In the genomic region with DNA sequence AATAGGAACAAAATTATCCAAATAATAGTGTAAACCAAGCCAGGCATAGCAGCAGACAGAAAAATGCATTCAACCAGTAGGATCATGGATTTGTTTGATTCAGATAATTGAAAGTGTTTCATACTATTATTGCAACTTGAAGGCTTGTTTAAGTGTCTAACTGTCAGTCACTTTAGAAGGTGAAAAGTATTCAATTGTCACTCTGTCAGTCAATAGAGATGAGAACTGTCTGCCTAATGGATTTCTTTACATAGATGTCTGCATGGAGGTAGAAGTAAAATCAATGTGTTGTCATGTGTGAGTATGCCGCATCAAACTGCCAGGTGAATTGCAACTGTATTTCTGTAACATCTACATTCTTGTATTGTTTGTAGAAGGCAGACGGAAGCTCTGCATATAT, we compare ENCODE assay signal across 34 cellular contexts.
"Had no signal": no experiment of that assay in that cellular context is flagged by ENCODE, and none has a peak within 500 bp of the region (broad histone marks: within the 10 kb centered on the region; RNA-seq: fewer than 3 reads in every experiment).

No MANE protein-coding gene starts in this region.

- H3K27me3 ChIP-seq: body of pancreas, brain microvascular endothelial cell, breast epithelium had no signal

- H3K4me1 Mint-ChIP-seq: activated B cell treated with CpG ODN at 0.5 μM for 24 hours; activated CD4-positive, alpha-beta T cell treated with anti-CD3 and anti-CD28 coated beads, Interleukin-2, amount 10 ng/mL, durations not matched to agents 24 days and 14 days; activated naive CD4-positive, alpha-beta T cell treated with anti-CD3 and anti-CD28 coated beads, Interleukin-2, amount 10 ng/mL, durations not matched to agents 7 days and 5 days; activated naive CD4-positive, alpha-beta T cell treated with anti-CD3 and anti-CD28 coated beads, Interleukin-2, amount 50 U/mL, for 24 hours; activated naive CD8-positive, alpha-beta T cell treated with anti-CD3 and anti-CD28 coated beads, Interleukin-2, amount 50 U/mL, for 24 hours had no signal

- H3K4me1 ChIP-seq: body of pancreas, breast epithelium had no signal

- FAIRE-seq: astrocyte, TTC549 had no signal

- H3K36me3 ChIP-seq: brain microvascular endothelial cell, breast epithelium had no signal

- H3K27ac ChIP-seq: body of pancreas, brain microvascular endothelial cell, breast epithelium, VCaP had no signal

- H3K9me3 Mint-ChIP-seq: activated B cell treated with CpG ODN at 0.5 μM for 24 hours; activated CD4-positive, alpha-beta memory T cell treated with anti-CD3 and anti-CD28 coated beads, Interleukin-2, amount 10 ng/mL, durations not matched to agents 7 days and 5 days; activated CD4-positive, alpha-beta T cell treated with anti-CD3 and anti-CD28 coated beads, Interleukin-2, amount 10 ng/mL, durations not matched to agents 24 days and 14 days; activated naive CD4-positive, alpha-beta T cell treated with anti-CD3 and anti-CD28 coated beads, Interleukin-2, amount 10 ng/mL, durations not matched to agents 7 days and 5 days; activated naive CD4-positive, alpha-beta T cell treated with anti-CD3 and anti-CD28 coated beads, Interleukin-2, amount 50 U/mL, for 24 hours; activated naive CD8-positive, alpha-beta T cell treated with anti-CD3 and anti-CD28 coated beads, Interleukin-2, amount 10 ng/mL, durations not matched to agents 7 days and 5 days; activated naive CD8-positive, alpha-beta T cell treated with anti-CD3 and anti-CD28 coated beads, Interleukin-2, amount 50 U/mL, for 24 hours; activated T-cell treated with anti-CD3 and anti-CD28 coated beads, Interleukin-2, amount 50 U/mL, for 24 hours; activated T-helper 2 cell treated with anti-CD3 and anti-CD28 coated beads, Interferon-gamma antibody, Interleukin-2, Interleukin-4, amounts not matched to agents 10 μg/mL and 5 μg/mL and 100 μg/mL, durations not matched to agents 14 hours and 24 hours and 36 hours; T-helper 1 cell treated with Interleukin-12 subunit alpha and Interleukin-12 subunit beta and Interleukin-4 antibody, amounts not matched to agents 30 μg/mL and 1 μg/mL, for 36 hours; T-helper 2 cell treated with Interferon-gamma antibody and Interleukin-4, amounts not matched to agents 5 μg/mL and 100 μg/mL, for 36 hours had no signal

- H3K27me3 Mint-ChIP-seq: activated B cell treated with CpG ODN at 0.5 μM for 24 hours; activated CD4-positive, alpha-beta memory T cell treated with anti-CD3 and anti-CD28 coated beads, Interleukin-2, amount 10 ng/mL, durations not matched to agents 7 days and 5 days; activated CD4-positive, alpha-beta T cell treated with anti-CD3 and anti-CD28 coated beads, Interleukin-2, amount 10 ng/mL, durations not matched to agents 24 days and 14 days; activated CD8-positive, alpha-beta memory T cell treated with anti-CD3 and anti-CD28 coated beads, Interleukin-2, amount 10 ng/mL, durations not matched to agents 7 days and 5 days; activated naive CD4-positive, alpha-beta T cell treated with anti-CD3 and anti-CD28 coated beads, Interleukin-2, amount 10 ng/mL, durations not matched to agents 7 days and 5 days; activated naive CD4-positive, alpha-beta T cell treated with anti-CD3 and anti-CD28 coated beads, Interleukin-2, amount 50 U/mL, for 24 hours; activated naive CD8-positive, alpha-beta T cell; activated naive CD8-positive, alpha-beta T cell treated with anti-CD3 and anti-CD28 coated beads, Interleukin-2, amount 10 ng/mL, durations not matched to agents 7 days and 5 days; activated naive CD8-positive, alpha-beta T cell treated with anti-CD3 and anti-CD28 coated beads, Interleukin-2, amount 50 U/mL, for 24 hours; activated T-cell treated with anti-CD3 and anti-CD28 coated beads, Interleukin-2, amount 50 U/mL, for 24 hours had no signal

- H3K36me3 Mint-ChIP-seq: activated CD8-positive, alpha-beta memory T cell treated with anti-CD3 and anti-CD28 coated beads, Interleukin-2, amount 10 ng/mL, durations not matched to agents 7 days and 5 days; activated naive CD4-positive, alpha-beta T cell treated with anti-CD3 and anti-CD28 coated beads, Interleukin-2, amount 10 ng/mL, durations not matched to agents 7 days and 5 days had no signal

- H3K4me3 ChIP-seq: body of pancreas, breast epithelium had no signal

- H3K9me3 ChIP-seq: body of pancreas, breast epithelium had no signal

- H3K4me3 Mint-ChIP-seq: activated B cell treated with CpG ODN at 0.5 μM for 24 hours; activated CD4-positive, alpha-beta memory T cell treated with anti-CD3 and anti-CD28 coated beads, Interleukin-2, amount 10 ng/mL, durations not matched to agents 7 days and 5 days; activated CD4-positive, alpha-beta T cell treated with anti-CD3 and anti-CD28 coated beads, Interleukin-2, amount 10 ng/mL, durations not matched to agents 24 days and 14 days; activated CD8-positive, alpha-beta memory T cell treated with anti-CD3 and anti-CD28 coated beads, Interleukin-2, amount 10 ng/mL, durations not matched to agents 7 days and 5 days; activated CD8-positive, alpha-beta T cell treated with anti-CD3 and anti-CD28 coated beads, Interleukin-2, amount 10 ng/mL, durations not matched to agents 7 days and 5 days; activated naive CD4-positive, alpha-beta T cell treated with anti-CD3 and anti-CD28 coated beads, Interleukin-2, amount 10 ng/mL, durations not matched to agents 7 days and 5 days; activated naive CD4-positive, alpha-beta T cell treated with anti-CD3 and anti-CD28 coated beads, Interleukin-2, amount 50 U/mL, for 24 hours; activated naive CD8-positive, alpha-beta T cell; activated naive CD8-positive, alpha-beta T cell treated with anti-CD3 and anti-CD28 coated beads, Interleukin-2, amount 10 ng/mL, durations not matched to agents 7 days and 5 days; activated naive CD8-positive, alpha-beta T cell treated with anti-CD3 and anti-CD28 coated beads, Interleukin-2, amount 50 U/mL, for 24 hours; activated T-cell treated with anti-CD3 and anti-CD28 coated beads, Interleukin-2, amount 50 U/mL, for 24 hours; T-helper 1 cell treated with Interleukin-12 subunit alpha and Interleukin-12 subunit beta and Interleukin-4 antibody, amounts not matched to agents 30 μg/mL and 1 μg/mL, for 36 hours; T-helper 2 cell treated with Interferon-gamma antibody and Interleukin-4, amounts not matched to agents 5 μg/mL and 100 μg/mL, for 36 hours had no signal

- ATAC-seq: activated CD8-positive, alpha-beta memory T cell treated with anti-CD3 and anti-CD28 coated beads, Interleukin-2, amount 10 ng/mL, durations not matched to agents 7 days and 5 days; activated CD8-positive, alpha-beta T cell treated with anti-CD3 and anti-CD28 coated beads, Interleukin-2, amount 10 ng/mL, durations not matched to agents 7 days and 5 days; activated naive CD8-positive, alpha-beta T cell treated with anti-CD3 and anti-CD28 coated beads, Interleukin-2, amount 50 U/mL, for 24 hours; body of pancreas had no signal

- H3K27ac Mint-ChIP-seq: activated B cell treated with CpG ODN at 0.5 μM for 24 hours; activated CD4-positive, alpha-beta memory T cell treated with anti-CD3 and anti-CD28 coated beads, Interleukin-2, amount 10 ng/mL, durations not matched to agents 7 days and 5 days; activated CD4-positive, alpha-beta T cell treated with anti-CD3 and anti-CD28 coated beads, Interleukin-2, amount 10 ng/mL, durations not matched to agents 24 days and 14 days; activated CD8-positive, alpha-beta memory T cell treated with anti-CD3 and anti-CD28 coated beads, Interleukin-2, amount 10 ng/mL, durations not matched to agents 7 days and 5 days; activated CD8-positive, alpha-beta T cell treated with anti-CD3 and anti-CD28 coated beads, Interleukin-2, amount 10 ng/mL, durations not matched to agents 7 days and 5 days; activated naive CD4-positive, alpha-beta T cell treated with anti-CD3 and anti-CD28 coated beads, Interleukin-2, amount 10 ng/mL, durations not matched to agents 7 days and 5 days; activated naive CD4-positive, alpha-beta T cell treated with anti-CD3 and anti-CD28 coated beads, Interleukin-2, amount 50 U/mL, for 24 hours; activated naive CD8-positive, alpha-beta T cell; activated naive CD8-positive, alpha-beta T cell treated with anti-CD3 and anti-CD28 coated beads, Interleukin-2, amount 10 ng/mL, durations not matched to agents 7 days and 5 days; activated naive CD8-positive, alpha-beta T cell treated with anti-CD3 and anti-CD28 coated beads, Interleukin-2, amount 50 U/mL, for 24 hours; activated T-cell treated with anti-CD3 and anti-CD28 coated beads, Interleukin-2, amount 50 U/mL, for 24 hours; activated T-helper 2 cell treated with anti-CD3 and anti-CD28 coated beads, Interferon-gamma antibody, Interleukin-2, Interleukin-4, amounts not matched to agents 10 μg/mL and 5 μg/mL and 100 μg/mL, durations not matched to agents 14 hours and 24 hours and 36 hours; T-helper 1 cell treated with Interleukin-12 subunit alpha and Interleukin-12 subunit beta and Interleukin-4 antibody, amounts not matched to agents 30 μg/mL and 1 μg/mL, for 36 hours; T-helper 2 cell treated with Interferon-gamma antibody and Interleukin-4, amounts not matched to agents 5 μg/mL and 100 μg/mL, for 36 hours had no signal

- DNase-seq: activated B cell treated with CpG ODN at 0.5 μM for 24 hours; activated CD4-positive, alpha-beta memory T cell treated with anti-CD3 and anti-CD28 coated beads, Interleukin-2, amount 10 ng/mL, durations not matched to agents 7 days and 5 days; activated CD4-positive, alpha-beta T cell treated with anti-CD3 and anti-CD28 coated beads for 4 hours; activated CD4-positive, alpha-beta T cell treated with anti-CD3 and anti-CD28 coated beads, Interleukin-2, amount 10 ng/mL, durations not matched to agents 24 days and 14 days; activated CD4-positive, alpha-beta T cell treated with anti-CD3 and anti-CD28 coated beads, Interleukin-2, amount 50 U/mL, for 1 hour; activated CD4-positive, alpha-beta T cell treated with anti-CD3 and anti-CD28 coated beads, Interleukin-2, amount 50 U/mL, for 4 hours; activated CD4-positive, CD25-positive, alpha-beta regulatory T cell treated with anti-CD3 and anti-CD28 coated beads, Interleukin-2, amount 50 U/mL, for 72 hours; activated CD8-positive, alpha-beta memory T cell treated with anti-CD3 and anti-CD28 coated beads for 24 hours; activated CD8-positive, alpha-beta memory T cell treated with anti-CD3 and anti-CD28 coated beads, Interleukin-2, amount 10 ng/mL, durations not matched to agents 7 days and 5 days; activated CD8-positive, alpha-beta memory T cell treated with anti-CD3 and anti-CD28 coated beads, Interleukin-2, amount 50 U/mL, for 48 hours; activated CD8-positive, alpha-beta T cell treated with anti-CD3 and anti-CD28 coated beads, Interleukin-2, amount 10 ng/mL, durations not matched to agents 7 days and 5 days; activated effector memory CD4-positive, alpha-beta T cell treated with Interleukin-2 at 50 U/mL for 16 hours; activated gamma-delta T cell; activated naive CD4-positive, alpha-beta T cell treated with anti-CD3 and anti-CD28 coated beads, Interleukin-2, amount 10 ng/mL, durations not matched to agents 7 days and 5 days; activated naive CD4-positive, alpha-beta T cell treated with Interleukin-2 at 50 U/mL for 16 hours; activated naive CD8-positive, alpha-beta T cell treated with anti-CD3 and anti-CD28 coated beads, Interleukin-2, amount 10 ng/mL, durations not matched to agents 7 days and 5 days; activated naive CD8-positive, alpha-beta T cell treated with anti-CD3 and anti-CD28 coated beads, Interleukin-2, amount 50 U/mL, for 24 hours; activated T-cell treated with anti-CD3 and anti-CD28 coated beads, Interleukin-2, amount 50 U/mL, for 24 hours; activated T-cell treated with anti-CD3 and anti-CD28 coated beads, Interleukin-2, amount 50 U/mL, for 48 hours; aorta; body of pancreas; brain microvascular endothelial cell; central memory CD4-positive, alpha-beta T cell; T-helper 2 cell; T-helper 9 cell had no signal
